Comparison of ENCODE assay signal across 1 cellular context in genomic region chr17:78591263-78591671, GRCh38.
TF ChIP-seq lines count a peak whose summit lies in the region.

No MANE protein-coding gene starts in this region.

TF ChIP-seq in H1, 55 proteins besides CTCF, POLR2A, EP300 and RAD21:
- TF ChIP-seq BACH1 (IDR thresholded peaks at IDR 0.05; ENCODE audit: low read length): no peak
- TF ChIP-seq KDM4A (IDR thresholded peaks at IDR 0.05; ENCODE audit: low read depth, low read length, severe bottlenecking): no peak
- no peak for TF ChIP-seq YY1 (IDR thresholded peaks at IDR 0.05; ENCODE audit: low read depth, low read length)
- no peak for TF ChIP-seq SUZ12 (IDR thresholded peaks at IDR 0.05; ENCODE audit: low read length)
- TF ChIP-seq SIN3A (conservative IDR thresholded peaks at IDR 0.05 in 1 of 2, IDR thresholded peaks at IDR 0.05 in 1 of 2; ENCODE audit: low read depth in 1 of 2, low read length in 2 of 2): no peak
- TF ChIP-seq TCF12 (IDR thresholded peaks at IDR 0.05; ENCODE audit: low read depth, low read length): no peak
- no peak for TF ChIP-seq TBP (IDR thresholded peaks at IDR 0.05; ENCODE audit: low read depth, low read length)
